In the genomic region with DNA sequence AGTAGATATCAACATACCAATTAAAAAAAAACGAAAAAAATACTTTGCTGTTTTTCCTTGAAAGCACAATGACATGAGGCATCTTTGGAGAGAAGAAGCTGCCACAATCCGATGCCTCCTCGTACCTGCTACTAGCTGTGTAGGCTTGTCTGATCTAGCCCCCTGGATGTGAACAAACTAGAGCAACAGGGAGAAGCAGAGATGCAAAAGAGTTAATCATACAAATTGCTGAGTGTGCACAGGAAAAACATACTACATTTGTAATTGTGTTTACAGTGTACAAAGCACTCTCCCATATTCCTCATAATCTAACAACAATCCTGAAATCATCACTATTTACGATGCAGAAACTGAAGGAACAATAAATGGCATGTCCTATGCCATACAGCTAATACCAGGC, we compare ENCODE assay signal across 9 cellular contexts.
A peak's percentile ranks its signal among the peaks of the same experiment; 100 is the strongest.
DNase-seq lines count a peak whose midpoint lies in the region; ATAC-seq and TF ChIP-seq lines count a peak whose summit lies in the region.
"Had no signal": no experiment of that assay in that cellular context is flagged by ENCODE, and none has a peak within 500 bp of the region (broad histone marks: within the 10 kb centered on the region; RNA-seq: fewer than 3 reads in every experiment).

No MANE protein-coding gene starts in this region.

- no peak overlapping the region for H2BK15ac ChIP-seq in mesenchymal stem cell (ENCODE audit: low read depth, poor library complexity, severe bottlenecking)

- H3K4me1 ChIP-seq in mesenchymal stem cell (ENCODE audit: control insufficient read depth, insufficient read depth, low read depth, low read length) (peaks cover 12% of the 10 kb centered on the region), tibial nerve (peaks cover 0 to 38% (median 24%) of the 10 kb centered on the region in 4 donors)

- H3K23ac ChIP-seq in mesenchymal stem cell (ENCODE audit: low read length in 2 of 2) = no peak overlapping the region

- H2BK12ac ChIP-seq in mesenchymal stem cell (ENCODE audit: low read length in 2 of 2) = peak overlapping the region; percentile 34 to 65

- TF ChIP-seq CTCF in tibial nerve (IDR thresholded peaks at IDR 0.05) = no peak

- H3K4me3 ChIP-seq in mesenchymal stem cell (ENCODE audit: insufficient read depth in 1 of 2, low read depth in 1 of 2, low read length in 2 of 2) (no peak overlapping the region), tibial nerve (no peak overlapping the region)
- H3K4me3 ChIP-seq: ascending aorta had no signal

- H4K91ac ChIP-seq in mesenchymal stem cell (ENCODE audit: low read length) = no peak overlapping the region

- no peak overlapping the region for H2BK120ac ChIP-seq in mesenchymal stem cell (ENCODE audit: low read depth, low read length)

- peaks cover 2% of the 10 kb centered on the region in 2 donors for H3K36me3 Mint-ChIP-seq in activated T-cell treated with anti-CD3 and anti-CD28 coated beads, Interleukin-2, amount 50 U/mL, for 72 hours (ENCODE audit: insufficient read depth in 2 of 2)
- H3K36me3 Mint-ChIP-seq in activated naive CD8-positive, alpha-beta T cell treated with anti-CD3 and anti-CD28 coated beads for 36 hours = peaks cover 6% of the 10 kb centered on the region

- H3K14ac ChIP-seq in mesenchymal stem cell (ENCODE audit: low read length in 2 of 2) = no peak overlapping the region

- H3K9me3 ChIP-seq in mesenchymal stem cell (ENCODE audit: control insufficient read depth, low read length) (no peaks in the 10 kb centered on the region), tibial nerve (no peaks in the 10 kb centered on the region)
- H3K9me3 ChIP-seq: ascending aorta had no signal

- peaks cover 4% of the 10 kb centered on the region in 2 donors for H3K9me3 Mint-ChIP-seq in activated T-cell treated with anti-CD3 and anti-CD28 coated beads, Interleukin-2, amount 50 U/mL, for 72 hours
- H3K9me3 Mint-ChIP-seq in activated naive CD8-positive, alpha-beta T cell treated with anti-CD3 and anti-CD28 coated beads for 36 hours = peaks cover 4% of the 10 kb centered on the region

- peaks cover 44% of the 10 kb centered on the region for H3K4me1 Mint-ChIP-seq in activated T-cell treated with anti-CD3 and anti-CD28 coated beads, Interleukin-2, amount 50 U/mL, for 72 hours (ENCODE audit: low read depth)
- peaks cover 35% of the 10 kb centered on the region for H3K4me1 Mint-ChIP-seq in activated naive CD8-positive, alpha-beta T cell treated with anti-CD3 and anti-CD28 coated beads for 36 hours

- H3K4me3 Mint-ChIP-seq in activated T-cell treated with anti-CD3 and anti-CD28 coated beads, Interleukin-2, amount 50 U/mL, for 72 hours = peak overlapping the region in 1 of 2 donors; percentile 57
- H3K4me3 Mint-ChIP-seq in activated naive CD8-positive, alpha-beta T cell treated with anti-CD3 and anti-CD28 coated beads for 36 hours = no peak overlapping the region

- H3K27ac Mint-ChIP-seq in activated T-cell treated with anti-CD3 and anti-CD28 coated beads, Interleukin-2, amount 50 U/mL, for 72 hours = peak overlapping the region; percentile 33
- H3K27ac Mint-ChIP-seq in activated naive CD8-positive, alpha-beta T cell treated with anti-CD3 and anti-CD28 coated beads for 36 hours = peak overlapping the region; percentile 89

- TF ChIP-seq POLR2A in tibial nerve (IDR thresholded peaks at IDR 0.05) = no peak

- H3K27me3 ChIP-seq in mesenchymal stem cell (ENCODE audit: control insufficient read depth in 1 of 2, insufficient read depth in 1 of 2, low read length in 2 of 2) (no peaks in the 10 kb centered on the region), tibial nerve (no peaks in the 10 kb centered on the region)
- H3K27me3 ChIP-seq: ascending aorta had no signal

- no peak for DNase-seq in activated T-cell treated with anti-CD3 and anti-CD28 coated beads, Interleukin-2, amount 50 U/mL, for 72 hours
- DNase-seq in activated T-cell treated with anti-CD3 and anti-CD28 coated beads, Interleukin-2, amount 50 U/mL, for 1 hour = no peak
- no peak for DNase-seq in activated naive CD8-positive, alpha-beta T cell treated with anti-CD3 and anti-CD28 coated beads for 36 hours
- DNase-seq in mesenchymal stem cell (no peak), tibial nerve (ENCODE audit: low spot score in 2 of 2) (no peak), occipital lobe (lab: John Stamatoyannopoulos, UW) (no peak), GM03348 (ENCODE audit: low spot score) (no peak)

- no peak overlapping the region for H2AK5ac ChIP-seq in mesenchymal stem cell (ENCODE audit: low read length, severe bottlenecking)

- H3K4me2 ChIP-seq in mesenchymal stem cell (ENCODE audit: low read length, poor library complexity, severe bottlenecking) = no peak overlapping the region

- H3K36me3 ChIP-seq in mesenchymal stem cell (ENCODE audit: control insufficient read depth in 1 of 2, insufficient read depth in 2 of 2, low read depth in 1 of 2, low read length in 2 of 2) (no peaks in the 10 kb centered on the region), tibial nerve (no peaks in the 10 kb centered on the region)
- H3K36me3 ChIP-seq: ascending aorta had no signal

- no peak for ATAC-seq in activated T-cell treated with anti-CD3 and anti-CD28 coated beads, Interleukin-2, amount 50 U/mL, for 72 hours (replicated peaks in 1 of 2)
- ATAC-seq in GM21360 (IDR thresholded peaks at IDR 0.05; ENCODE audit: unreplicated experiment) = no peak

- 85% methylated on average over 4 of the region's 4 CpGs for whole genome bisulfite sequencing in mesenchymal stem cell
- WGBS in tibial nerve, 2 donors = 83 to 88% methylated on average over 4 of the region's 4 CpGs

- no peak overlapping the region for H2AFZ ChIP-seq in mesenchymal stem cell (ENCODE audit: low read depth, low read length)

- no peak for TF ChIP-seq EP300 in tibial nerve (IDR thresholded peaks at IDR 0.05)

- H2BK5ac ChIP-seq in mesenchymal stem cell (ENCODE audit: low read depth, low read length, poor library complexity, severe bottlenecking) = no peak overlapping the region

- H3K9ac ChIP-seq in mesenchymal stem cell (ENCODE audit: low read length) = peak overlapping the region; percentile 67

- peak overlapping the region in 1 of 2 experiments; percentile 63 for H3K4ac ChIP-seq in mesenchymal stem cell (ENCODE audit: low read depth in 1 of 2, low read length in 2 of 2)

- H3K27me3 Mint-ChIP-seq in activated T-cell treated with anti-CD3 and anti-CD28 coated beads, Interleukin-2, amount 50 U/mL, for 72 hours (ENCODE audit: low read depth) = peaks cover 57% of the 10 kb centered on the region
- peaks cover 41% of the 10 kb centered on the region for H3K27me3 Mint-ChIP-seq in activated naive CD8-positive, alpha-beta T cell treated with anti-CD3 and anti-CD28 coated beads for 36 hours

- H3K27ac ChIP-seq in mesenchymal stem cell (ENCODE audit: low read length, poor library complexity, severe bottlenecking) = no peak overlapping the region
- peak overlapping the region in 3 of 4 donors; percentile 58 to 73 (median 61) for H3K27ac ChIP-seq in tibial nerve

- no peaks in the 10 kb centered on the region for H3K79me1 ChIP-seq in mesenchymal stem cell (replicated peaks; ENCODE audit: low read length, poor library complexity, severe bottlenecking)

- H3K18ac ChIP-seq in mesenchymal stem cell (ENCODE audit: low read depth in 1 of 2, low read length in 2 of 2) = no peak overlapping the region

- H4K8ac ChIP-seq in mesenchymal stem cell (ENCODE audit: low read length) = no peak overlapping the region
